ENCODE assay signal across 21 cellular contexts in genomic region chr7:77382532-77382931, GRCh38. TPM values are rescaled to one million over a fixed set of nuclear protein-coding genes. Genes with fewer than 3 reads are reported as not detected.
A peak's percentile ranks its signal among the peaks of the same experiment; 100 is the strongest.
DNase-seq lines count a peak whose midpoint lies in the region; ATAC-seq lines count a peak whose summit lies in the region.
"Had no signal": no experiment of that assay in that cellular context is flagged by ENCODE, and none has a peak within 500 bp of the region (broad histone marks: within the 10 kb centered on the region; RNA-seq: fewer than 3 reads in every experiment).

No MANE protein-coding gene starts in this region.

- peak; percentile 59 for ATAC-seq in activated naive CD8-positive, alpha-beta T cell treated with anti-CD3 and anti-CD28 coated beads, Interleukin-2, amount 50 U/mL, for 24 hours
- peak; percentile 88 for ATAC-seq in activated T-helper 17 cell treated with anti-CD3 and anti-CD28 coated beads, Interleukin-2, amount 50 U/mL, for 72 hours (replicated peaks)
- ATAC-seq in GM18511 (IDR thresholded peaks at IDR 0.05; ENCODE audit: unreplicated experiment) (no peak), GM18868 (IDR thresholded peaks at IDR 0.05; ENCODE audit: unreplicated experiment) (no peak)
- ATAC-seq: Panc1 had no signal

- no peaks in the 10 kb centered on the region for H3K9me3 Mint-ChIP-seq in activated CD4-positive, alpha-beta T cell treated with anti-CD3 and anti-CD28 coated beads, Interleukin-2, amount 10 ng/mL, durations not matched to agents 24 days and 14 days
- no peaks in the 10 kb centered on the region for H3K9me3 Mint-ChIP-seq in activated naive CD8-positive, alpha-beta T cell treated with anti-CD3 and anti-CD28 coated beads, Interleukin-2, amount 50 U/mL, for 24 hours
- no peaks in the 10 kb centered on the region for H3K9me3 Mint-ChIP-seq in activated naive CD8-positive, alpha-beta T cell treated with anti-CD3 and anti-CD28 coated beads for 36 hours
- no peaks in the 10 kb centered on the region for H3K9me3 Mint-ChIP-seq in activated T-helper 17 cell treated with anti-CD3 and anti-CD28 coated beads, Interleukin-2, amount 50 U/mL, for 72 hours
- H3K9me3 Mint-ChIP-seq in immature natural killer cell, result no peaks in the 10 kb centered on the region

- no peak overlapping the region for H3K4me3 Mint-ChIP-seq in activated CD4-positive, alpha-beta T cell treated with anti-CD3 and anti-CD28 coated beads, Interleukin-2, amount 10 ng/mL, durations not matched to agents 24 days and 14 days
- no peak overlapping the region for H3K4me3 Mint-ChIP-seq in activated naive CD8-positive, alpha-beta T cell treated with anti-CD3 and anti-CD28 coated beads, Interleukin-2, amount 50 U/mL, for 24 hours
- no peak overlapping the region for H3K4me3 Mint-ChIP-seq in activated naive CD8-positive, alpha-beta T cell treated with anti-CD3 and anti-CD28 coated beads for 36 hours
- peak overlapping the region; percentile 16 for H3K4me3 Mint-ChIP-seq in activated T-helper 17 cell treated with anti-CD3 and anti-CD28 coated beads, Interleukin-2, amount 50 U/mL, for 72 hours
- H3K4me3 Mint-ChIP-seq in immature natural killer cell, result no peak overlapping the region

- H3K4me1 Mint-ChIP-seq in activated CD4-positive, alpha-beta T cell treated with anti-CD3 and anti-CD28 coated beads, Interleukin-2, amount 10 ng/mL, durations not matched to agents 24 days and 14 days, result peaks cover 6% of the 10 kb centered on the region
- H3K4me1 Mint-ChIP-seq in activated naive CD8-positive, alpha-beta T cell treated with anti-CD3 and anti-CD28 coated beads, Interleukin-2, amount 50 U/mL, for 24 hours, result peaks cover 17% of the 10 kb centered on the region
- H3K4me1 Mint-ChIP-seq in activated naive CD8-positive, alpha-beta T cell treated with anti-CD3 and anti-CD28 coated beads for 36 hours, result peaks cover 4% of the 10 kb centered on the region
- peaks cover 13% of the 10 kb centered on the region for H3K4me1 Mint-ChIP-seq in activated T-helper 17 cell treated with anti-CD3 and anti-CD28 coated beads, Interleukin-2, amount 50 U/mL, for 72 hours
- peaks cover 15 to 58% of the 10 kb centered on the region in 2 donors for H3K4me1 Mint-ChIP-seq in immature natural killer cell

- peak overlapping the region; percentile 12 for H3K27ac Mint-ChIP-seq in activated CD4-positive, alpha-beta T cell treated with anti-CD3 and anti-CD28 coated beads, Interleukin-2, amount 10 ng/mL, durations not matched to agents 24 days and 14 days
- H3K27ac Mint-ChIP-seq in activated naive CD8-positive, alpha-beta T cell treated with anti-CD3 and anti-CD28 coated beads, Interleukin-2, amount 50 U/mL, for 24 hours, result no peak overlapping the region
- H3K27ac Mint-ChIP-seq in activated naive CD8-positive, alpha-beta T cell treated with anti-CD3 and anti-CD28 coated beads for 36 hours, result no peak overlapping the region
- H3K27ac Mint-ChIP-seq in activated T-helper 17 cell treated with anti-CD3 and anti-CD28 coated beads, Interleukin-2, amount 50 U/mL, for 72 hours, result peak overlapping the region; percentile 51
- peak overlapping the region in 5 of 6 donors; percentile 9 to 47 (median 24) for H3K27ac Mint-ChIP-seq in immature natural killer cell

- H3K27me3 Mint-ChIP-seq in activated CD4-positive, alpha-beta T cell treated with anti-CD3 and anti-CD28 coated beads, Interleukin-2, amount 10 ng/mL, durations not matched to agents 24 days and 14 days, result peaks cover 10% of the 10 kb centered on the region
- no peaks in the 10 kb centered on the region for H3K27me3 Mint-ChIP-seq in activated naive CD8-positive, alpha-beta T cell treated with anti-CD3 and anti-CD28 coated beads, Interleukin-2, amount 50 U/mL, for 24 hours
- no peaks in the 10 kb centered on the region for H3K27me3 Mint-ChIP-seq in activated naive CD8-positive, alpha-beta T cell treated with anti-CD3 and anti-CD28 coated beads for 36 hours
- no peaks in the 10 kb centered on the region for H3K27me3 Mint-ChIP-seq in activated T-helper 17 cell treated with anti-CD3 and anti-CD28 coated beads, Interleukin-2, amount 50 U/mL, for 72 hours
- H3K27me3 Mint-ChIP-seq in immature natural killer cell (ENCODE audit: low read depth in 3 of 3), result no peaks in the 10 kb centered on the region

- intact Hi-C loops in activated CD4-positive, alpha-beta T cell treated with anti-CD3 and anti-CD28 coated beads, Interleukin-2, amount 10 ng/mL, durations not matched to agents 24 days and 14 days (cut with micrococcal nuclease), result no loop called here

- H3K36me3 Mint-ChIP-seq in activated CD4-positive, alpha-beta T cell treated with anti-CD3 and anti-CD28 coated beads, Interleukin-2, amount 10 ng/mL, durations not matched to agents 24 days and 14 days (ENCODE audit: low read depth), result peaks cover 6% of the 10 kb centered on the region
- peaks cover 5% of the 10 kb centered on the region for H3K36me3 Mint-ChIP-seq in activated naive CD8-positive, alpha-beta T cell treated with anti-CD3 and anti-CD28 coated beads, Interleukin-2, amount 50 U/mL, for 24 hours (ENCODE audit: low read depth)
- H3K36me3 Mint-ChIP-seq in activated naive CD8-positive, alpha-beta T cell treated with anti-CD3 and anti-CD28 coated beads for 36 hours, result peaks cover 4% of the 10 kb centered on the region
- peaks cover 28% of the 10 kb centered on the region for H3K36me3 Mint-ChIP-seq in activated T-helper 17 cell treated with anti-CD3 and anti-CD28 coated beads, Interleukin-2, amount 50 U/mL, for 72 hours (ENCODE audit: low read depth)
- peaks cover 61 to 91% (median 74%) of the 10 kb centered on the region in 3 donors for H3K36me3 Mint-ChIP-seq in immature natural killer cell

- DNase-seq in activated CD4-positive, alpha-beta T cell treated with anti-CD3 and anti-CD28 coated beads, Interleukin-2, amount 10 ng/mL, durations not matched to agents 24 days and 14 days, result no peak
- DNase-seq in activated CD4-positive, alpha-beta T cell treated with anti-CD3 and anti-CD28 coated beads for 48 hours, result no peak
- no peak for DNase-seq in activated naive CD8-positive, alpha-beta T cell treated with anti-CD3 and anti-CD28 coated beads, Interleukin-2, amount 50 U/mL, for 24 hours
- no peak for DNase-seq in activated naive CD8-positive, alpha-beta T cell treated with anti-CD3 and anti-CD28 coated beads for 36 hours
- no peak for DNase-seq in immature natural killer cell
- DNase-seq: 8988T, ACHN, Calu3, DMS79 treated with DMSO at 0.1 percent for 48 hours, GF-D8, NCI-H1092, NCI-H1417 treated with DMSO at 0.1 percent for 48 hours, NCI-H1694 treated with DMSO at 0.1 percent for 48 hours, NCI-H2081, NCI-H2227 treated with DMSO at 0.1 percent for 48 hours, NCI-H526 treated with DMSO at 0.1 percent for 48 hours, SHP77 had no signal

RNA-seq across cellular contexts. Expression of gene GSAP, which starts 33.6 kb away (rescaled TPM):
- total RNA-seq in activated CD4-positive, alpha-beta T cell treated with anti-CD3 and anti-CD28 coated beads, Interleukin-2, amount 10 ng/mL, durations not matched to agents 24 days and 14 days, result 2.1 and 2.8 TPM in 2 replicates
- total RNA-seq in activated naive CD8-positive, alpha-beta T cell treated with anti-CD3 and anti-CD28 coated beads for 36 hours, result 1 to 10 TPM; 1.7 TPM
- total RNA-seq in activated T-helper 17 cell treated with anti-CD3 and anti-CD28 coated beads, Interleukin-2, amount 50 U/mL, for 72 hours, result 1 to 10 TPM; 1.1 to 2.9 TPM
- polyA plus RNA-seq in immature natural killer cell, result 10 to 100 TPM; 24.6 to 85.4 (median 55.5) TPM

Comparison
In these comparisons a context has a peak if more than half of its experiments do, and no peak if none do; other contexts are left out.
1. H3K27ac Mint-ChIP-seq: peak in activated CD4-positive, alpha-beta T cell treated with anti-CD3 and anti-CD28 coated beads, Interleukin-2, amount 10 ng/mL, durations not matched to agents 24 days and 14 days (single experiment), activated T-helper 17 cell treated with anti-CD3 and anti-CD28 coated beads, Interleukin-2, amount 50 U/mL, for 72 hours (single experiment) and immature natural killer cell (5 of 6); none in activated naive CD8-positive, alpha-beta T cell treated with anti-CD3 and anti-CD28 coated beads, Interleukin-2, amount 50 U/mL, for 24 hours (single experiment) and activated naive CD8-positive, alpha-beta T cell treated with anti-CD3 and anti-CD28 coated beads for 36 hours (single experiment).
2. ATAC-seq: peak in activated naive CD8-positive, alpha-beta T cell treated with anti-CD3 and anti-CD28 coated beads, Interleukin-2, amount 50 U/mL, for 24 hours (single experiment) and activated T-helper 17 cell treated with anti-CD3 and anti-CD28 coated beads, Interleukin-2, amount 50 U/mL, for 72 hours (single experiment); none in GM18511 (single experiment) and GM18868 (single experiment).